ENCODE assay signal across 9 cellular contexts in genomic region chr7:135745702-135746312, GRCh38. TPM values are rescaled to one million over a fixed set of nuclear protein-coding genes. Genes with fewer than 3 reads are reported as not detected.
DNase-seq lines count a peak whose midpoint lies in the region; TF ChIP-seq lines count a peak whose summit lies in the region.
"Had no signal": no experiment of that assay in that cellular context is flagged by ENCODE, and none has a peak within 500 bp of the region (broad histone marks: within the 10 kb centered on the region; RNA-seq: fewer than 3 reads in every experiment).

No MANE protein-coding gene starts in this region.

- CTCF ChIA-PET in HEK293T (lab: Yijun Ruan, JAX) = no interaction called here

- POLR2A ChIA-PET in HEK293T (lab: Yijun Ruan, JAX) = no interaction called here

- H3K27ac ChIP-seq in SJSA1 = peak overlapping the region; percentile 88

- no peak for TF ChIP-seq CTCF in fibroblast of the aortic adventitia (IDR thresholded peaks at IDR 0.05; ENCODE audit: insufficient read depth, low read length)

- H3K9me3 ChIP-seq in SJSA1 (replicated peaks) = no peaks in the 10 kb centered on the region

- peak; percentile 96 for DNase-seq in EL
- DNase-seq in SJSA1 (ENCODE audit: low read depth in 1 of 2, low spot score in 2 of 2) = peak; percentile 66 to 83
- peak; percentile 99 for DNase-seq in fibroblast of the aortic adventitia (ENCODE audit: low read depth)
- peak; percentile 92 for DNase-seq in posterior vena cava (ENCODE audit: low spot score)
- DNase-seq in NCI-H128 (lab: John Stamatoyannopoulos, UW; ENCODE audit: unreplicated experiment) = no peak
- DNase-seq in activated naive CD4-positive, alpha-beta T cell treated with anti-CD3 and anti-CD28 coated beads, Interleukin-2, amount 50 U/mL, for 16 hours = no peak
- DNase-seq in NK-92 treated with Interleukin-12 subunit alpha and Interleukin-12 subunit beta, amount 100 ng/mL, for 24 hours (lab: John Stamatoyannopoulos, UW) = no peak
- DNase-seq in HEK293T (ENCODE audit: extremely low spot score) = no peak
- DNase-seq: DMS153 had no signal

- H3K4me3 ChIP-seq in SJSA1 (no peak overlapping the region), fibroblast of the aortic adventitia (ENCODE audit: low read depth, low read length) (peak overlapping the region; percentile 94)

- peaks cover 33% of the 10 kb centered on the region for H3K4me1 ChIP-seq in SJSA1 (replicated peaks)

- no peaks in the 10 kb centered on the region for H3K36me3 ChIP-seq in SJSA1

- intact Hi-C loops in posterior vena cava (cut with DNase I) = no loop called here

- H3K27me3 ChIP-seq in SJSA1 (replicated peaks) = no peaks in the 10 kb centered on the region

TF ChIP-seq in HEK293T, 16 proteins besides CTCF, POLR2A, EP300 and RAD21:
- TF ChIP-seq BHLHE40 (IDR thresholded peaks at IDR 0.05; ENCODE audit: borderline replicate concordance) = no peak
- no peak for TF ChIP-seq NFRKB (IDR thresholded peaks at IDR 0.05)
- no peak for TF ChIP-seq ELF4 (IDR thresholded peaks at IDR 0.05)
- no peak for TF ChIP-seq L3MBTL2 (conservative IDR thresholded peaks at IDR 0.05)
- TF ChIP-seq CTBP1 (IDR thresholded peaks at IDR 0.05; ENCODE audit: borderline replicate concordance) = no peak
- TF ChIP-seq, protein P1, sequence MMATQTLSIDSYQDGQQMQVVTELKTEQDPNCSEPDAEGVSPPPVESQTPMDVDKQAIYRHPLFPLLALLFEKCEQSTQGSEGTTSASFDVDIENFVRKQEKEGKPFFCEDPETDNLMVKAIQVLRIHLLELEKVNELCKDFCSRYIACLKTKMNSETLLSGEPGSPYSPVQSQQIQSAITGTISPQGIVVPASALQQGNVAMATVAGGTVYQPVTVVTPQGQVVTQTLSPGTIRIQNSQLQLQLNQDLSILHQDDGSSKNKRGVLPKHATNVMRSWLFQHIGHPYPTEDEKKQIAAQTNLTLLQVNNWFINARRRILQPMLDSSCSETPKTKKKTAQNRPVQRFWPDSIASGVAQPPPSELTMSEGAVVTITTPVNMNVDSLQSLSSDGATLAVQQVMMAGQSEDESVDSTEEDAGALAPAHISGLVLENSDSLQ (IDR thresholded peaks at IDR 0.05) = no peak; the same call in 1 of the 2 replicates
- no peak for TF ChIP-seq HDGF (IDR thresholded peaks at IDR 0.05; ENCODE audit: borderline replicate concordance)
- no peak for TF ChIP-seq TARDBP (IDR thresholded peaks at IDR 0.05)
- TF ChIP-seq FOXA1 (IDR thresholded peaks at IDR 0.05) = no peak
- no peak for TF ChIP-seq ZNF384 (IDR thresholded peaks at IDR 0.05)
- no peak for TF ChIP-seq LEF1 (IDR thresholded peaks at IDR 0.05; ENCODE audit: borderline replicate concordance)
- TF ChIP-seq SP1 (IDR thresholded peaks at IDR 0.05) = no peak
- no peak for TF ChIP-seq SUZ12 (IDR thresholded peaks at IDR 0.05)

RNA-seq across cellular contexts. Expression of gene FAM180A, which starts 2.8 kb away (rescaled TPM):
- 0.18 TPM in 1 of 2 replicates, not detected in the other for total RNA-seq in SJSA1 (2014; rRNA removed; shearing (Covaris generic))
- 2.5 and 71.0 TPM in 2 replicates for total RNA-seq in fibroblast of the aortic adventitia (ENCODE audit: low replicate concordance)
- 10 to 100 TPM; 11.9 to 38.1 TPM for total RNA-seq in posterior vena cava

RNA-seq across cellular contexts. Expression of gene SLC13A4, which starts 17.8 kb away (rescaled TPM):
- not detected in 2 replicates for total RNA-seq in SJSA1 (2014; rRNA removed; shearing (Covaris generic))
- total RNA-seq in fibroblast of the aortic adventitia (ENCODE audit: low replicate concordance) = 0.99 and 3.3 TPM in 2 replicates
- under 1 TPM in 1 of 2 donors, not detected in 1; 0.62 TPM for total RNA-seq in posterior vena cava

Comparison
In these comparisons a context has a peak if more than half of its experiments do, and no peak if none do; other contexts are left out.
1. DNase-seq: peak in EL (single experiment), SJSA1 (2 of 2), fibroblast of the aortic adventitia (single experiment) and posterior vena cava (single experiment); none in NCI-H128 (single experiment), activated naive CD4-positive, alpha-beta T cell treated with anti-CD3 and anti-CD28 coated beads, Interleukin-2, amount 50 U/mL, for 16 hours (single experiment), NK-92 treated with Interleukin-12 subunit alpha and Interleukin-12 subunit beta, amount 100 ng/mL, for 24 hours (single experiment) and HEK293T (single experiment).